In the genomic region with DNA sequence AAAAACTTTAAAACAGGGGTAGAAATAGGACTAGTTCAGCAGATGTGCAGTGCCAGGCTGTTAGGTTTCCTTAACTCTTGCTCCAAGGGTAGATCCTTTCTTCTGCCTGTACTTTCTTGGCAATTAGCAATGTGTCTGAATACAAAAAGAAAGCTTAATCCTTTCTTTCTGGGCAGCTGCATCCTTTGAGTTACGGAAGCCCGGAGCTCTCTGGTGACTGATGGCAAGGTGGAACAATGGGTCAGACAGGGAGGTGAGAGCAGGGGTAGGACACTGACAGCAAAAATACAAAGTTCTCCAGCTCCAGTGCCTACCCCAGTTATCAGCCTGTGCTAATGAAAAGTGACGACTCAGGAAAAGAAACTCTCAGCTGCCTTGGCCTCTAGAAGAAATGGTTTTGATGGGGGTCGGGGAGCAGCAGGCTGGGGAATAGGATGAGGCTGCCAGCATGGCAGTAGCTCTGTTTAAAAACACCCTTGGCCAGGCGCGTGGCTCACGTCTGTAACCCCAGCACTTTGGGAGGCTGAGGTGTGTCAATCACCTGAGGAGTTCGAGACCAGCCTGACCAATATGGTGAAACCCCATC, we compare ENCODE assay signal across 11 cellular contexts. TPM values are rescaled to one million over a fixed set of nuclear protein-coding genes. Genes with fewer than 3 reads are reported as not detected.
A peak's percentile ranks its signal among the peaks of the same experiment; 100 is the strongest.
DNase-seq lines count a peak whose midpoint lies in the region; ATAC-seq and TF ChIP-seq lines count a peak whose summit lies in the region.
"Had no signal": no experiment of that assay in that cellular context is flagged by ENCODE, and none has a peak within 500 bp of the region (broad histone marks: within the 10 kb centered on the region; RNA-seq: fewer than 3 reads in every experiment).

No MANE protein-coding gene starts in this region.

- no peak overlapping the region for H3K4me2 ChIP-seq in mesenchymal stem cell (ENCODE audit: low read length, poor library complexity, severe bottlenecking)

- H2BK15ac ChIP-seq in mesenchymal stem cell (ENCODE audit: low read depth, poor library complexity, severe bottlenecking) = no peak overlapping the region

- no peak for TF ChIP-seq EP300 in tibial nerve (IDR thresholded peaks at IDR 0.05)

- H3K4me1 ChIP-seq in ascending aorta (peaks cover 13 to 26% of the 10 kb centered on the region in 2 donors), mesenchymal stem cell (ENCODE audit: control insufficient read depth, insufficient read depth, low read depth, low read length) (peaks cover 24% of the 10 kb centered on the region), tibial nerve (peaks cover 2 to 36% (median 25%) of the 10 kb centered on the region in 4 donors)
- H3K4me1 ChIP-seq: adrenal gland had no signal

- no peak overlapping the region for H3K4me3 ChIP-seq in ascending aorta
- no peak overlapping the region for H3K4me3 ChIP-seq in mesenchymal stem cell (ENCODE audit: insufficient read depth in 1 of 2, low read depth in 1 of 2, low read length in 2 of 2)
- H3K4me3 ChIP-seq in tibial nerve = no peak overlapping the region
- H3K4me3 ChIP-seq: adrenal gland had no signal

- ATAC-seq in activated T-cell treated with anti-CD3 and anti-CD28 coated beads, Interleukin-2, amount 50 U/mL, for 72 hours (replicated peaks in 1 of 2) = no peak
- ATAC-seq in activated T-cell treated with anti-CD3 and anti-CD28 coated beads, Interleukin-2, amount 50 U/mL, for 4 hours = no peak
- ATAC-seq in HG03175 (IDR thresholded peaks at IDR 0.05; ENCODE audit: unreplicated experiment) (no peak), HG02840 (IDR thresholded peaks at IDR 0.05; ENCODE audit: low FRiP score, unreplicated experiment) (no peak)

- H2BK120ac ChIP-seq in mesenchymal stem cell (ENCODE audit: low read depth, low read length) = no peak overlapping the region

- no peak overlapping the region for H2AFZ ChIP-seq in mesenchymal stem cell (ENCODE audit: low read depth, low read length)

- no peaks in the 10 kb centered on the region for H3K9me3 Mint-ChIP-seq in activated T-cell treated with anti-CD3 and anti-CD28 coated beads, Interleukin-2, amount 50 U/mL, for 72 hours
- no peaks in the 10 kb centered on the region for H3K9me3 Mint-ChIP-seq in activated T-cell treated with anti-CD3 and anti-CD28 coated beads, Interleukin-2, amount 50 U/mL, for 4 hours

- H3K36me3 ChIP-seq in ascending aorta (no peaks in the 10 kb centered on the region), mesenchymal stem cell (ENCODE audit: control insufficient read depth in 1 of 2, insufficient read depth in 2 of 2, low read depth in 1 of 2, low read length in 2 of 2) (no peaks in the 10 kb centered on the region), tibial nerve (no peaks in the 10 kb centered on the region)
- H3K36me3 ChIP-seq: adrenal gland had no signal

- no peaks in the 10 kb centered on the region for H3K9me3 ChIP-seq in ascending aorta
- H3K9me3 ChIP-seq in mesenchymal stem cell (ENCODE audit: control insufficient read depth, low read length) = no peaks in the 10 kb centered on the region
- H3K9me3 ChIP-seq in tibial nerve = no peaks in the 10 kb centered on the region
- H3K9me3 ChIP-seq: adrenal gland had no signal

- no peak overlapping the region for H3K23ac ChIP-seq in mesenchymal stem cell (ENCODE audit: low read length in 2 of 2)

- TF ChIP-seq CTCF in ascending aorta (IDR thresholded peaks at IDR 0.05) (no peak), tibial nerve (IDR thresholded peaks at IDR 0.05) (no peak)

- peak overlapping the region; percentile 76 to 88 for H3K4me3 Mint-ChIP-seq in activated T-cell treated with anti-CD3 and anti-CD28 coated beads, Interleukin-2, amount 50 U/mL, for 72 hours
- H3K4me3 Mint-ChIP-seq in activated T-cell treated with anti-CD3 and anti-CD28 coated beads, Interleukin-2, amount 50 U/mL, for 4 hours = no peak overlapping the region

- peak overlapping the region in 1 of 2 experiments; percentile 6 for H2BK12ac ChIP-seq in mesenchymal stem cell (ENCODE audit: low read length in 2 of 2)

- H3K36me3 Mint-ChIP-seq in activated T-cell treated with anti-CD3 and anti-CD28 coated beads, Interleukin-2, amount 50 U/mL, for 72 hours (ENCODE audit: insufficient read depth in 2 of 2) = no peaks in the 10 kb centered on the region
- no peaks in the 10 kb centered on the region for H3K36me3 Mint-ChIP-seq in activated T-cell treated with anti-CD3 and anti-CD28 coated beads, Interleukin-2, amount 50 U/mL, for 4 hours (ENCODE audit: insufficient read depth)

- no peaks in the 10 kb centered on the region for H3K27me3 Mint-ChIP-seq in activated T-cell treated with anti-CD3 and anti-CD28 coated beads, Interleukin-2, amount 50 U/mL, for 72 hours (ENCODE audit: low read depth)
- no peaks in the 10 kb centered on the region for H3K27me3 Mint-ChIP-seq in activated T-cell treated with anti-CD3 and anti-CD28 coated beads, Interleukin-2, amount 50 U/mL, for 4 hours (ENCODE audit: low read depth)

- no peaks in the 10 kb centered on the region for H3K79me1 ChIP-seq in mesenchymal stem cell (replicated peaks; ENCODE audit: low read length, poor library complexity, severe bottlenecking)

- no peak overlapping the region for H2BK5ac ChIP-seq in mesenchymal stem cell (ENCODE audit: low read depth, low read length, poor library complexity, severe bottlenecking)

- WGBS in mesenchymal stem cell = 87% methylated on average over 7 of the region's 8 CpGs
- WGBS in tibial nerve, 2 donors = 63 to 78% methylated on average over 8 of the region's 8 CpGs

- peaks cover 57% of the 10 kb centered on the region for H3K4me1 Mint-ChIP-seq in activated T-cell treated with anti-CD3 and anti-CD28 coated beads, Interleukin-2, amount 50 U/mL, for 72 hours (ENCODE audit: low read depth)
- H3K4me1 Mint-ChIP-seq in activated T-cell treated with anti-CD3 and anti-CD28 coated beads, Interleukin-2, amount 50 U/mL, for 4 hours (ENCODE audit: low read depth) = peaks cover 45% of the 10 kb centered on the region

- no peak overlapping the region for H3K14ac ChIP-seq in mesenchymal stem cell (ENCODE audit: low read length in 2 of 2)

- H3K4ac ChIP-seq in mesenchymal stem cell (ENCODE audit: low read depth in 1 of 2, low read length in 2 of 2) = peak overlapping the region in 1 of 2 experiments; percentile 64

- no peak for TF ChIP-seq POLR2A in tibial nerve (IDR thresholded peaks at IDR 0.05)

- no peak overlapping the region for H2AK5ac ChIP-seq in mesenchymal stem cell (ENCODE audit: low read length, severe bottlenecking)

- no peak overlapping the region for H3K9ac ChIP-seq in mesenchymal stem cell (ENCODE audit: low read length)

- H3K27me3 ChIP-seq in ascending aorta (no peaks in the 10 kb centered on the region), mesenchymal stem cell (ENCODE audit: control insufficient read depth in 1 of 2, insufficient read depth in 1 of 2, low read length in 2 of 2) (peaks cover 0 to under 1% of the 10 kb centered on the region in 2 experiments), tibial nerve (no peaks in the 10 kb centered on the region)
- H3K27me3 ChIP-seq: adrenal gland had no signal

- intact Hi-C loops in ascending aorta (cut with DNase I) = no loop called here

- H3K18ac ChIP-seq in mesenchymal stem cell (ENCODE audit: low read depth in 1 of 2, low read length in 2 of 2) = no peak overlapping the region

- no peak for DNase-seq in activated T-cell treated with anti-CD3 and anti-CD28 coated beads, Interleukin-2, amount 50 U/mL, for 72 hours
- DNase-seq in activated T-cell treated with anti-CD3 and anti-CD28 coated beads, Interleukin-2, amount 50 U/mL, for 4 hours = no peak
- DNase-seq in ascending aorta (ENCODE audit: low spot score in 2 of 2) (no peak), mesenchymal stem cell (no peak), tibial nerve (ENCODE audit: low spot score in 2 of 2) (no peak), NCI-H146 treated with DMSO at 0.1 percent for 48 hours (lab: John Stamatoyannopoulos, UW; ENCODE audit: unreplicated experiment) (no peak)
- DNase-seq: adrenal gland, erythroblast, NCI-H510A treated with DMSO at 0.1 percent for 48 hours had no signal

- H3K27ac ChIP-seq in ascending aorta = peak overlapping the region; percentile 95 to 99
- no peak overlapping the region for H3K27ac ChIP-seq in mesenchymal stem cell (ENCODE audit: low read length, poor library complexity, severe bottlenecking)
- peak overlapping the region; percentile 69 to 95 (median 90) for H3K27ac ChIP-seq in tibial nerve

- peak overlapping the region; percentile 97 for H3K27ac Mint-ChIP-seq in activated T-cell treated with anti-CD3 and anti-CD28 coated beads, Interleukin-2, amount 50 U/mL, for 72 hours

- peak overlapping the region; percentile 45 for H4K8ac ChIP-seq in mesenchymal stem cell (ENCODE audit: low read length)

- H4K91ac ChIP-seq in mesenchymal stem cell (ENCODE audit: low read length) = no peak overlapping the region

RNA-seq across cellular contexts. Expression of gene TOB1, which starts 36.7 kb away (rescaled TPM):
- total RNA-seq in activated T-cell treated with anti-CD3 and anti-CD28 coated beads, Interleukin-2, amount 50 U/mL, for 72 hours = 10 to 100 TPM; 57.3 to 68.9 TPM
- total RNA-seq in activated T-cell treated with anti-CD3 and anti-CD28 coated beads, Interleukin-2, amount 50 U/mL, for 4 hours = 10 to 100 TPM; 29.4 to 31.0 (median 30.9) TPM
- total RNA-seq in ascending aorta (41.7 TPM), tibial nerve (100 to 1,000 TPM in 1 of 4 donors, 10 to 100 TPM in 3; 48.6 to 142 (median 81.3) TPM)
- 78.1 TPM for polyA plus RNA-seq in mesenchymal stem cell (2013, experiment 1 of 2)
- 81.9 TPM for polyA plus RNA-seq in mesenchymal stem cell (2013, experiment 2 of 2)
